In the genomic region with DNA sequence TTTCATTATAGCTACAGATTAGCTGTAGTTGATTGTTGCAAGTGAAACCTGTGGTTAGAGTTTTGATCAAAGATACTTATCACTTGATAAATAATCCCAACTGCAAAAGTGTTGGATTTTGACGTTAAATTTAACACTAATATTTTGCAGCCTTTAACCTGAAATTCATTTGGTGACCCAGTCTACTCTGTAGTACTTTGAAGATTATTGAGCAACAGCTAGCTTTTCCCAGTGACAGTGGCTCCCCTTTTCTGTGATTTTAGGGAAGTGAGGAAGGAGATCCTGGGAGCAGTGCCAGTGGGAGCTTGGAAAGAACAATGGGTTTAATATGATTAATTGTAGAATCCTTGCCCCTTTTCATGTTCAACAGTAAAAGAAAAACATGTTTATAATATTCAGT, we compare ENCODE assay signal across 15 cellular contexts.
DNase-seq lines count a peak whose midpoint lies in the region; ATAC-seq, FAIRE-seq and TF ChIP-seq lines count a peak whose summit lies in the region.
"Had no signal": no experiment of that assay in that cellular context is flagged by ENCODE, and none has a peak within 500 bp of the region (broad histone marks: within the 10 kb centered on the region; RNA-seq: fewer than 3 reads in every experiment).

No MANE protein-coding gene starts in this region.

- in situ Hi-C loops in mammary epithelial cell (cut with MboI; ENCODE audit: low sequenced_read_pairs in 2 of 2) = no loop called here

- no peaks in the 10 kb centered on the region for H4K20me1 ChIP-seq in mammary epithelial cell (ENCODE audit: insufficient read depth, low read length)

- H3K4me1 Mint-ChIP-seq in MCF 10A (ENCODE audit: insufficient read depth, unreplicated experiment) = peaks cover 9% of the 10 kb centered on the region
- peaks cover 60% of the 10 kb centered on the region for H3K4me1 Mint-ChIP-seq in T-helper 2 cell treated with Interferon-gamma antibody and Interleukin-4, amounts not matched to agents 5 μg/mL and 100 μg/mL, for 36 hours (ENCODE audit: low read depth)

- TF ChIP-seq POLR2A in spleen (IDR thresholded peaks at IDR 0.05) = no peak

- H3K9me3 ChIP-seq in mammary epithelial cell (replicated peaks; ENCODE audit: insufficient read depth, low read length) (no peaks in the 10 kb centered on the region), spleen (no peaks in the 10 kb centered on the region), pancreas (no peaks in the 10 kb centered on the region)
- H3K9me3 ChIP-seq: right atrium auricular region had no signal

- H3K4me2 ChIP-seq in mammary epithelial cell (ENCODE audit: insufficient read depth, low read depth, low read length) = no peak overlapping the region
- H3K4me2 ChIP-seq: neural progenitor cell had no signal

- peaks cover 5% of the 10 kb centered on the region for H3K36me3 Mint-ChIP-seq in MCF 10A (ENCODE audit: insufficient read depth, unreplicated experiment)
- H3K36me3 Mint-ChIP-seq in T-helper 2 cell treated with Interferon-gamma antibody and Interleukin-4, amounts not matched to agents 5 μg/mL and 100 μg/mL, for 36 hours (ENCODE audit: low read depth) = peaks cover 26% of the 10 kb centered on the region

- BruUV-seq in MCF 10A (replicated peaks; lab: Mats Ljungman, UMichigan) = no TSS peak
- no TSS peak for BruUV-seq in mammary epithelial cell (replicated peaks; lab: Mats Ljungman, UMichigan)

- no peak for FAIRE-seq in pancreas (lab: Jason Lieb, UNC)

- H3K9me3 Mint-ChIP-seq in MCF 10A (ENCODE audit: unreplicated experiment) = no peaks in the 10 kb centered on the region
- H3K9me3 Mint-ChIP-seq in T-helper 2 cell treated with Interferon-gamma antibody and Interleukin-4, amounts not matched to agents 5 μg/mL and 100 μg/mL, for 36 hours = no peaks in the 10 kb centered on the region
- H3K9me3 Mint-ChIP-seq: activated naive CD4-positive, alpha-beta T cell treated with anti-CD3 and anti-CD28 coated beads, Interleukin-2, amount 50 U/mL, for 72 hours; effector memory CD8-positive, alpha-beta T cell; neural progenitor cell had no signal

- H3K4me1 ChIP-seq in mammary epithelial cell (ENCODE audit: insufficient read depth, low read length) (peaks cover 24% of the 10 kb centered on the region), spleen (peaks cover 41 to 100% (median 91%) of the 10 kb centered on the region in 6 donors), pancreas (peaks cover 29 to 50% (median 47%) of the 10 kb centered on the region in 3 donors)

- 100% methylated on average over 1 of the region's 1 CpG for WGBS in mammary epithelial cell (ENCODE audit: low coverage, missing lambda C conversion rate)
- 43 to 78% (median 65%) methylated on average over 1 of the region's 1 CpG for WGBS in spleen, 5 donors
- WGBS in pancreas, 2 donors = 24 to 32% methylated on average over 1 of the region's 1 CpG

- H3K27me3 ChIP-seq in mammary epithelial cell (ENCODE audit: insufficient read depth, low read length) (no peaks in the 10 kb centered on the region), spleen (replicated peaks in 1 of 7) (no peaks in the 10 kb centered on the region), pancreas (no peaks in the 10 kb centered on the region)
- H3K27me3 ChIP-seq: neural progenitor cell, right atrium auricular region had no signal

- TF ChIP-seq CTCF in MCF 10A (IDR thresholded peaks at IDR 0.05; ENCODE audit: unreplicated experiment) (no peak), mammary epithelial cell (conservative IDR thresholded peaks at IDR 0.05 in 1 of 2, IDR thresholded peaks at IDR 0.05 in 1 of 2; ENCODE audit: extremely low read depth in 1 of 2, insufficient read depth in 1 of 2, low read depth in 1 of 2, low read length in 2 of 2) (no peak), spleen (IDR thresholded peaks at IDR 0.05 in 8 of 11, conservative IDR thresholded peaks at IDR 0.05 in 3 of 11) (no peak), pancreas (IDR thresholded peaks at IDR 0.05) (no peak)

- H3K27ac Mint-ChIP-seq in MCF 10A (ENCODE audit: low read depth, unreplicated experiment) = no peak overlapping the region
- peak overlapping the region; percentile 53 for H3K27ac Mint-ChIP-seq in T-helper 2 cell treated with Interferon-gamma antibody and Interleukin-4, amounts not matched to agents 5 μg/mL and 100 μg/mL, for 36 hours
- H3K27ac Mint-ChIP-seq: neural progenitor cell had no signal

- no peak overlapping the region for H3K4me3 ChIP-seq in mammary epithelial cell (replicated peaks in 1 of 3; ENCODE audit: insufficient read depth in 1 of 3, low read depth in 2 of 3, low read length in 3 of 3)
- no peak overlapping the region for H3K4me3 ChIP-seq in spleen
- H3K4me3 ChIP-seq in pancreas = no peak overlapping the region
- H3K4me3 ChIP-seq: neural progenitor cell, right atrium auricular region had no signal

- H3K4me3 Mint-ChIP-seq in MCF 10A (ENCODE audit: unreplicated experiment) = no peak overlapping the region
- H3K4me3 Mint-ChIP-seq in T-helper 2 cell treated with Interferon-gamma antibody and Interleukin-4, amounts not matched to agents 5 μg/mL and 100 μg/mL, for 36 hours = peak overlapping the region; percentile 45
- H3K4me3 Mint-ChIP-seq: effector memory CD8-positive, alpha-beta T cell; neural progenitor cell had no signal

- H3K36me3 ChIP-seq in mammary epithelial cell (ENCODE audit: insufficient read depth, low read length) (peaks cover 2% of the 10 kb centered on the region), spleen (peaks cover 0 to 11% (median 0%) of the 10 kb centered on the region in 6 donors), pancreas (no peaks in the 10 kb centered on the region)
- H3K36me3 ChIP-seq: neural progenitor cell, right atrium auricular region had no signal

- H2AFZ ChIP-seq in mammary epithelial cell (ENCODE audit: low read depth, low read length) = no peak overlapping the region
- H2AFZ ChIP-seq: neural progenitor cell had no signal

- DNase-seq in MCF 10A (ENCODE audit: unreplicated experiment) (peak; percentile 51), mammary epithelial cell (no peak), left lobe of liver (ENCODE audit: low spot score) (no peak), spleen (no peak), NCI-H146 treated with DMSO at 0.1 percent for 48 hours (lab: John Stamatoyannopoulos, UW; ENCODE audit: unreplicated experiment) (no peak), pancreas (no peak)
- no peak for DNase-seq in T-helper 2 cell treated with Interferon-gamma antibody and Interleukin-4, amounts not matched to agents 5 μg/mL and 100 μg/mL, for 36 hours (ENCODE audit: low spot score)
- DNase-seq: COR-L47; effector memory CD8-positive, alpha-beta T cell; NCI-H1436; SHP77 treated with DMSO at 0.1 percent for 48 hours had no signal

- intact Hi-C loops in MCF 10A (cut with micrococcal nuclease) (no loop called here), mammary epithelial cell (cut with micrococcal nuclease) (no loop called here), spleen (cut with DNase I; ENCODE audit: low total_unique reads) (no loop called here), pancreas (cut with DNase I) (no loop called here)

- CTCF ChIA-PET in MCF 10A (lab: Yijun Ruan, JAX) = interaction anchor here (0.6 to 2.1 kb wide), 5 partner anchors 13 to 452 kb away, joined by 3 to 7 read pairs (median 4); no protein-coding TSS in a partner anchor
- CTCF ChIA-PET in mammary epithelial cell (lab: Charles Lee; ENCODE audit: low non-redundant PET) = no interaction called here

- no peak overlapping the region for H3K27ac ChIP-seq in mammary epithelial cell (ENCODE audit: insufficient read depth, low read depth, low read length)
- peak overlapping the region in 6 of 8 donors; percentile 40 to 65 (median 52) for H3K27ac ChIP-seq in spleen
- H3K27ac ChIP-seq in pancreas = no peak overlapping the region
- H3K27ac ChIP-seq: neural progenitor cell, right atrium auricular region had no signal

- POLR2A ChIA-PET in MCF 10A (lab: Yijun Ruan, JAX) = interaction anchor here (0.6 to 8.7 kb wide), 11 partner anchors 9 to 146 kb away, joined by 3 to 79 read pairs (median 4); a partner anchor contains a TSS

- dilution Hi-C loops in mammary epithelial cell (cut with HindIII; ENCODE audit: low sequenced_read_pairs) = no loop called here

- H3K79me2 ChIP-seq in mammary epithelial cell (ENCODE audit: insufficient read depth, low read length) = peaks cover 78% of the 10 kb centered on the region

- no peak overlapping the region for H3K9ac ChIP-seq in mammary epithelial cell (ENCODE audit: insufficient read depth, low read length)
- H3K9ac ChIP-seq: neural progenitor cell had no signal

- ATAC-seq in left lobe of liver = peak; percentile 12
- ATAC-seq in GM21619 (IDR thresholded peaks at IDR 0.05; ENCODE audit: unreplicated experiment) = no peak
- ATAC-seq in pancreas = no peak
- ATAC-seq: activated naive CD4-positive, alpha-beta T cell treated with anti-CD3 and anti-CD28 coated beads, Interleukin-2, amount 50 U/mL, for 72 hours; effector memory CD8-positive, alpha-beta T cell had no signal

- no peaks in the 10 kb centered on the region for H3K27me3 Mint-ChIP-seq in MCF 10A (ENCODE audit: insufficient read depth, unreplicated experiment)
- no peaks in the 10 kb centered on the region for H3K27me3 Mint-ChIP-seq in T-helper 2 cell treated with Interferon-gamma antibody and Interleukin-4, amounts not matched to agents 5 μg/mL and 100 μg/mL, for 36 hours (ENCODE audit: low read depth)
- H3K27me3 Mint-ChIP-seq: effector memory CD8-positive, alpha-beta T cell had no signal

Comparison
In these comparisons a context has a peak if more than half of its experiments do, and no peak if none do; other contexts are left out.
1. H3K27ac ChIP-seq: peak in spleen (6 of 8); none in mammary epithelial cell (single experiment) and pancreas (0 of 4).